7 cellular contexts compared by ENCODE assay signal in genomic region chr10:124492266-124492665, GRCh38. TPM values are rescaled to one million over a fixed set of nuclear protein-coding genes. Genes with fewer than 3 reads are reported as not detected.
"Had no signal": no experiment of that assay in that cellular context is flagged by ENCODE, and none has a peak within 500 bp of the region (broad histone marks: within the 10 kb centered on the region; RNA-seq: fewer than 3 reads in every experiment).

No MANE protein-coding gene starts in this region.

- H3K27ac Mint-ChIP-seq: GM23338 had no signal

- H3K4me3 ChIP-seq: GM23338, K562 had no signal

- ATAC-seq: GM23338, K562 had no signal

- H3K4me3 Mint-ChIP-seq: GM23338, H9 had no signal

- DNase-seq: H9, HCEC 1CT, IMR-90, KG1 had no signal

RNA-seq across cellular contexts. Expression of gene NKX1-2, which starts 42.4 kb away (rescaled TPM):
- total RNA-seq: HT-29, IMR-90, K562 had no signal
- polyA plus RNA-seq: IMR-90, K562 had no signal
